ENCODE assay signal across 24 cellular contexts in genomic region chr1:24679725-24680124, GRCh38.
"Had no signal": no experiment of that assay in that cellular context is flagged by ENCODE, and none has a peak within 500 bp of the region (broad histone marks: within the 10 kb centered on the region; RNA-seq: fewer than 3 reads in every experiment).

No MANE protein-coding gene starts in this region.

- DNase-seq: colonic mucosa; effector CD8-positive, alpha-beta T cell; erythroblast; esophagus squamous epithelium; foreskin melanocyte; glutamatergic neuron; heart right ventricle; hippocampal formation; left cardiac atrium; left lung; mesendoderm; natural killer cell; occipital lobe; ovary; posterior cingulate gyrus; psoas muscle; right cardiac atrium; sigmoid colon; stimulated activated CD4-positive, alpha-beta T cell treated with anti-CD3 and anti-CD28 coated beads, Interleukin-2, amount 100 ng/mL, for 24 hours; stimulated activated CD4-positive, alpha-beta T cell treated with anti-CD3 and anti-CD28 coated beads, Interleukin-4, amount 100 ng/mL, for 24 hours; stimulated activated naive CD4-positive, alpha-beta T cell treated with Interleukin-2 at 50 U/mL for 16 hours; stomach; thyroid gland; trophoblast cell had no signal

- H3K4me3 ChIP-seq: colonic mucosa, esophagus squamous epithelium, heart right ventricle, left lung, ovary, psoas muscle, sigmoid colon, stomach, thyroid gland had no signal

- H3K36me3 ChIP-seq: colonic mucosa, ovary had no signal

- H3K27ac ChIP-seq: colonic mucosa, esophagus squamous epithelium, heart right ventricle, left lung, ovary, psoas muscle, sigmoid colon, stomach, thyroid gland had no signal

- H3K27me3 ChIP-seq: colonic mucosa, esophagus squamous epithelium, heart right ventricle, left lung, ovary, sigmoid colon, stomach, thyroid gland had no signal

- H3K9me3 ChIP-seq: colonic mucosa, esophagus squamous epithelium, heart right ventricle, left lung, ovary, psoas muscle, sigmoid colon, stomach, thyroid gland had no signal

- H3K4me1 ChIP-seq: colonic mucosa, psoas muscle, thyroid gland had no signal
